2 cellular contexts compared by ENCODE assay signal in the genomic region with DNA sequence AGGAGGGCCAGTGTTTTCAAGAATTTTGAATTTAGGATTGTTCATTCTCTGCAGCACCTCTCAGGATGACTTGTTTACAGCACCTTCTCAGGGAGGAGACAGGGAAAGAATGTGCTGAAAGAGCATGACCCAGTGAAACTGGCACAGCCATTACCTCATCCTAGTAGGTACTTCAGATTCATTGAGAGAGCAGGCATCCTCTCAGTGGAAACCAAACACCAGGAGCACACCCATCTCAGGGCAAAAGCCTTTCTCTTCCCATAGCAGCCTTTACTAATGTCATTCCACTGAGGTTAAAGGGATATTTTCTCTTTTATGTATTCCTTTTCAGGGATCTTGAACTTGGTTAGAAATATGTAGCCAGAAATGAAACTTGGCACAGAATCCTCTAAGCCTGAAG.
TF ChIP-seq lines count a peak whose summit lies in the region.

No MANE protein-coding gene starts in this region.

TF ChIP-seq in Ishikawa, 13 proteins besides CTCF, POLR2A, EP300 and RAD21 (continued from another document):
- TF ChIP-seq, protein P1, sequence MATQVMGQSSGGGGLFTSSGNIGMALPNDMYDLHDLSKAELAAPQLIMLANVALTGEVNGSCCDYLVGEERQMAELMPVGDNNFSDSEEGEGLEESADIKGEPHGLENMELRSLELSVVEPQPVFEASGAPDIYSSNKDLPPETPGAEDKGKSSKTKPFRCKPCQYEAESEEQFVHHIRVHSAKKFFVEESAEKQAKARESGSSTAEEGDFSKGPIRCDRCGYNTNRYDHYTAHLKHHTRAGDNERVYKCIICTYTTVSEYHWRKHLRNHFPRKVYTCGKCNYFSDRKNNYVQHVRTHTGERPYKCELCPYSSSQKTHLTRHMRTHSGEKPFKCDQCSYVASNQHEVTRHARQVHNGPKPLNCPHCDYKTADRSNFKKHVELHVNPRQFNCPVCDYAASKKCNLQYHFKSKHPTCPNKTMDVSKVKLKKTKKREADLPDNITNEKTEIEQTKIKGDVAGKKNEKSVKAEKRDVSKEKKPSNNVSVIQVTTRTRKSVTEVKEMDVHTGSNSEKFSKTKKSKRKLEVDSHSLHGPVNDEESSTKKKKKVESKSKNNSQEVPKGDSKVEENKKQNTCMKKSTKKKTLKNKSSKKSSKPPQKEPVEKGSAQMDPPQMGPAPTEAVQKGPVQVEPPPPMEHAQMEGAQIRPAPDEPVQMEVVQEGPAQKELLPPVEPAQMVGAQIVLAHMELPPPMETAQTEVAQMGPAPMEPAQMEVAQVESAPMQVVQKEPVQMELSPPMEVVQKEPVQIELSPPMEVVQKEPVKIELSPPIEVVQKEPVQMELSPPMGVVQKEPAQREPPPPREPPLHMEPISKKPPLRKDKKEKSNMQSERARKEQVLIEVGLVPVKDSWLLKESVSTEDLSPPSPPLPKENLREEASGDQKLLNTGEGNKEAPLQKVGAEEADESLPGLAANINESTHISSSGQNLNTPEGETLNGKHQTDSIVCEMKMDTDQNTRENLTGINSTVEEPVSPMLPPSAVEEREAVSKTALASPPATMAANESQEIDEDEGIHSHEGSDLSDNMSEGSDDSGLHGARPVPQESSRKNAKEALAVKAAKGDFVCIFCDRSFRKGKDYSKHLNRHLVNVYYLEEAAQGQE (IDR thresholded peaks at IDR 0.05; ENCODE audit: low read depth), result no peak
- TF ChIP-seq, protein P2, sequence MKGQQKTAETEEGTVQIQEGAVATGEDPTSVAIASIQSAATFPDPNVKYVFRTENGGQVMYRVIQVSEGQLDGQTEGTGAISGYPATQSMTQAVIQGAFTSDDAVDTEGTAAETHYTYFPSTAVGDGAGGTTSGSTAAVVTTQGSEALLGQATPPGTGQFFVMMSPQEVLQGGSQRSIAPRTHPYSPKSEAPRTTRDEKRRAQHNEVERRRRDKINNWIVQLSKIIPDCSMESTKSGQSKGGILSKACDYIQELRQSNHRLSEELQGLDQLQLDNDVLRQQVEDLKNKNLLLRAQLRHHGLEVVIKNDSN (IDR thresholded peaks at IDR 0.05), result no peak
- TF ChIP-seq TEAD4 (IDR thresholded peaks at IDR 0.05), result no peak
- TF ChIP-seq EGR1 (IDR thresholded peaks at IDR 0.05), result no peak
- TF ChIP-seq CEBPB (IDR thresholded peaks at IDR 0.05), result no peak
- no peak for TF ChIP-seq CREB1 (IDR thresholded peaks at IDR 0.05; ENCODE audit: low read depth)
- no peak for TF ChIP-seq YY1 (IDR thresholded peaks at IDR 0.05; ENCODE audit: low read depth)
- TF ChIP-seq, protein P3, sequence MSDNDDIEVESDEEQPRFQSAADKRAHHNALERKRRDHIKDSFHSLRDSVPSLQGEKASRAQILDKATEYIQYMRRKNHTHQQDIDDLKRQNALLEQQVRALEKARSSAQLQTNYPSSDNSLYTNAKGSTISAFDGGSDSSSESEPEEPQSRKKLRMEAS (IDR thresholded peaks at IDR 0.05), result no peak
- no peak for TF ChIP-seq ZBTB7A (IDR thresholded peaks at IDR 0.05; ENCODE audit: low read depth)
TF ChIP-seq in Ishikawa: peak in this region for 0.

TF ChIP-seq in H1, 55 proteins besides CTCF, POLR2A, EP300 and RAD21 (continued from another document):
- TF ChIP-seq, protein P3 (IDR thresholded peaks at IDR 0.05), result no peak
- TF ChIP-seq KDM4A (IDR thresholded peaks at IDR 0.05; ENCODE audit: low read depth, low read length, severe bottlenecking) (no peak), TEAD4 (IDR thresholded peaks at IDR 0.05; ENCODE audit: low read depth, low read length) (peak; percentile 59; the same call in 1 of the 2 replicates), SP4 (IDR thresholded peaks at IDR 0.05; ENCODE audit: low read length) (no peak), SIN3A (conservative IDR thresholded peaks at IDR 0.05 in 1 of 2, IDR thresholded peaks at IDR 0.05 in 1 of 2; ENCODE audit: low read depth in 1 of 2, low read length in 2 of 2) (no peak), GTF2F1 (IDR thresholded peaks at IDR 0.05; ENCODE audit: borderline replicate concordance, low read depth, low read length) (no peak), JUN (IDR thresholded peaks at IDR 0.05; ENCODE audit: low read depth, low read length) (peak; percentile 58; the same call in 1 of the 2 replicates), TAF1 (IDR thresholded peaks at IDR 0.05; ENCODE audit: low read depth, low read length) (0 out of 2 replicates have a peak, but pooled peaks have one; percentile 17), TAF7 (optimal IDR thresholded peaks at IDR 0.05; ENCODE audit: borderline replicate concordance, low read depth, low read length) (no peak)
- TF ChIP-seq, protein P4, sequence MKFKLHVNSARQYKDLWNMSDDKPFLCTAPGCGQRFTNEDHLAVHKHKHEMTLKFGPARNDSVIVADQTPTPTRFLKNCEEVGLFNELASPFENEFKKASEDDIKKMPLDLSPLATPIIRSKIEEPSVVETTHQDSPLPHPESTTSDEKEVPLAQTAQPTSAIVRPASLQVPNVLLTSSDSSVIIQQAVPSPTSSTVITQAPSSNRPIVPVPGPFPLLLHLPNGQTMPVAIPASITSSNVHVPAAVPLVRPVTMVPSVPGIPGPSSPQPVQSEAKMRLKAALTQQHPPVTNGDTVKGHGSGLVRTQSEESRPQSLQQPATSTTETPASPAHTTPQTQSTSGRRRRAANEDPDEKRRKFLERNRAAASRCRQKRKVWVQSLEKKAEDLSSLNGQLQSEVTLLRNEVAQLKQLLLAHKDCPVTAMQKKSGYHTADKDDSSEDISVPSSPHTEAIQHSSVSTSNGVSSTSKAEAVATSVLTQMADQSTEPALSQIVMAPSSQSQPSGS (IDR thresholded peaks at IDR 0.05; ENCODE audit: low read length), result peak; percentile 93
TF ChIP-seq in H1: peak in this region for 9.
